In the genomic region with DNA sequence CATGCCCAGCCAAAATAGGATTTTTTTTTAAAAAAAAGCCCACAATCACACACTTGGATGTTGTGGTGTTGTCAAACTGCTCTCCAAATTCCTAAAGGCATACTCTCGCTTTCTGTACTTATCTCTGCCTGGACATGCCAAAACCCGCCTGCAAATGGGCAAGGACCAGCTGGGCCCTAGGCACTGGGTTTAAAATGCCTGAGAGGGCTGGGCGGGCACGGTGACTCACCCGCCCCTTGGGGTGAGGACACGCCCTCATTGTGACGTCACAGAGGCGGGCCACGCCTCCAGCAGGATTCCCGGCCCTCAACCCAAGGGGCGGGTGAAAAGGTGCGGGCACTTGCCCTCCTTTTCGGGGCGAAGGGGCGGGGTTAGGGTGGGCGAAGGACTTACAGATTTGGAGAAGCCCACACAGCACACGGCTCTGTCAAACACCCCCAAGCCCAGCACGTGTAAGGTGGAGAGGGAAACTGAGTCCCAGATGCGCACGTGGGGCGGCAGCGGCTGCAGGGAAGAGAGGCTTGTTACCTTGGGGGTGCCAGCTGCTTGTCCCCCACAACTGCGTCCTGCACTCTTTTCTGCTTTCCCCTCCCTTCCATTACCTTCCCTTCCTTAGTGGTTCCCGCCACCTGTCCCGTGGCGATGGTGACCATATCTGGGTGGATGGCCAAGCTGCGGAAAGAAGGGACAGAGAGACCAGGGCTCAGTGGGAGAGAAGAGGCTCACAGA, we compare ENCODE assay signal across 8 cellular contexts. TPM values are rescaled to one million over a fixed set of nuclear protein-coding genes. Genes with fewer than 3 reads are reported as not detected.
DNase-seq lines count a peak whose midpoint lies in the region; ATAC-seq, FAIRE-seq and TF ChIP-seq lines count a peak whose summit lies in the region.

No MANE protein-coding gene starts in this region.

- H4K20me1 ChIP-seq in osteoblast (ENCODE audit: insufficient read depth, low read length), result peaks cover 3% of the 10 kb centered on the region

- H2AFZ ChIP-seq in osteoblast (ENCODE audit: low read length), result no peak overlapping the region

- no peaks in the 10 kb centered on the region for H3K9me3 ChIP-seq in osteoblast (ENCODE audit: low read depth, low read length)

- no peaks in the 10 kb centered on the region for H3K79me2 ChIP-seq in osteoblast (ENCODE audit: insufficient read depth, low read length)

- no peak for ATAC-seq in GM18520 (IDR thresholded peaks at IDR 0.05; ENCODE audit: unreplicated experiment)
- ATAC-seq in GM19397 (IDR thresholded peaks at IDR 0.05; ENCODE audit: unreplicated experiment), result no peak

- H3K36me3 ChIP-seq in osteoblast (ENCODE audit: insufficient read depth, low read length), result peaks cover 12% of the 10 kb centered on the region

- H3K4me3 ChIP-seq in fibroblast of pulmonary artery (replicated peaks; ENCODE audit: low read depth, low read length) (no peak overlapping the region), osteoblast (ENCODE audit: insufficient read depth, low read length) (no peak overlapping the region)

- TF ChIP-seq CTCF in fibroblast of pulmonary artery (IDR thresholded peaks at IDR 0.05; ENCODE audit: low read length, missing control alignments), result no peak
- TF ChIP-seq CTCF in osteoblast (IDR thresholded peaks at IDR 0.05; ENCODE audit: extremely low read depth, low read depth, low read length), result no peak

- H3K4me2 ChIP-seq in osteoblast (ENCODE audit: insufficient read depth, low read length), result no peak overlapping the region

- DNase-seq in GM12891 (ENCODE audit: insufficient read length, low spot score) (no peak), NCI-H2227 treated with DMSO at 0.1 percent for 48 hours (lab: John Stamatoyannopoulos, UW) (peak; percentile 4), activated T-cell treated with anti-CD3 and anti-CD28 coated beads for 4 hours (peak; percentile 23), fibroblast of pulmonary artery (ENCODE audit: low read depth) (peak; percentile 91), osteoblast (ENCODE audit: insufficient read length, low spot score, missing footprints) (peak; percentile 99), DMS114 treated with DMSO at 0.1 percent for 48 hours (lab: John Stamatoyannopoulos, UW; ENCODE audit: unreplicated experiment) (no peak)

- H3K27ac ChIP-seq in osteoblast (ENCODE audit: low read depth, low read length), result peak overlapping the region; percentile 52

- peaks cover 15% of the 10 kb centered on the region for H3K4me1 ChIP-seq in osteoblast (ENCODE audit: insufficient read depth, low read length)

- H3K27me3 ChIP-seq in osteoblast (ENCODE audit: insufficient read depth, low read length), result no peaks in the 10 kb centered on the region

- peak; percentile 76 for FAIRE-seq in GM12891 (lab: Jason Lieb, UNC)

- no peak for TF ChIP-seq POLR2A in GM12891 (IDR thresholded peaks at IDR 0.05; ENCODE audit: low read depth, low read length)

TF ChIP-seq in GM12891, 5 proteins besides CTCF, POLR2A, EP300 and RAD21:
- TF ChIP-seq POU2F2 (IDR thresholded peaks at IDR 0.05; ENCODE audit: low read depth, low read length) (no peak), PAX5 (IDR thresholded peaks at IDR 0.05; ENCODE audit: insufficient read depth, low read length, severe bottlenecking) (no peak), POLR2AphosphoS5 (IDR thresholded peaks at IDR 0.05; ENCODE audit: low read depth, low read length) (no peak), TAF1 (IDR thresholded peaks at IDR 0.05; ENCODE audit: low read depth, low read length) (no peak), SPI1 (IDR thresholded peaks at IDR 0.05; ENCODE audit: low read depth, low read length) (no peak)
TF ChIP-seq in GM12891: peak in this region for 0.

RNA-seq across cellular contexts. Expression of a gene that starts 6.6 kb away (rescaled TPM):
- polyA plus RNA-seq in GM12891 (2012; ENCODE audit: low read depth, missing spikeins), result 49.5 TPM
- total RNA-seq in osteoblast, result 10.1 and 11.8 TPM in 2 replicates

RNA-seq across cellular contexts. Expression of a gene that starts 30.6 kb away (rescaled TPM):
- polyA plus RNA-seq in GM12891 (2012; ENCODE audit: low read depth, missing spikeins), result not detected
- not detected in 2 replicates for total RNA-seq in osteoblast

RNA-seq across cellular contexts. Expression of a gene that starts 35.4 kb away (rescaled TPM):
- polyA plus RNA-seq in GM12891 (2012; ENCODE audit: low read depth, missing spikeins), result 17.4 TPM
- total RNA-seq in osteoblast, result under 0.01 and 0.88 TPM in 2 replicates

RNA-seq across cellular contexts. Expression of a gene that starts 48.0 kb away (rescaled TPM):
- 5.3 TPM for polyA plus RNA-seq in GM12891 (2012; ENCODE audit: low read depth, missing spikeins)
- 7.1 and 7.6 TPM in 2 replicates for total RNA-seq in osteoblast

RNA-seq across cellular contexts. Expression of a gene that starts 59.1 kb away (rescaled TPM):
- 683 TPM for polyA plus RNA-seq in GM12891 (2012; ENCODE audit: low read depth, missing spikeins)
- 139 and 155 TPM in 2 replicates for total RNA-seq in osteoblast

Comparison
In these comparisons a context has a peak if more than half of its experiments do, and no peak if none do; other contexts are left out.
1. DNase-seq: peak in NCI-H2227 treated with DMSO at 0.1 percent for 48 hours (single experiment), activated T-cell treated with anti-CD3 and anti-CD28 coated beads for 4 hours (single experiment), fibroblast of pulmonary artery (single experiment) and osteoblast (single experiment); none in GM12891 (single experiment) and DMS114 treated with DMSO at 0.1 percent for 48 hours (single experiment).